In genomic region chr6:107489636-107490567, GRCh38 we compare ENCODE assay signal across 9 cellular contexts. TPM values are rescaled to one million over a fixed set of nuclear protein-coding genes. Genes with fewer than 3 reads are reported as not detected.
DNase-seq lines count a peak whose midpoint lies in the region; ATAC-seq, FAIRE-seq and TF ChIP-seq lines count a peak whose summit lies in the region.
"Had no signal": no experiment of that assay in that cellular context is flagged by ENCODE, and none has a peak within 500 bp of the region (broad histone marks: within the 10 kb centered on the region; RNA-seq: fewer than 3 reads in every experiment).

TSS of gene SOBP (plus strand) at chr6:107490117. CDS start at chr6:107490617, 500 bp downstream.

- H3K4me1 Mint-ChIP-seq in activated naive CD8-positive, alpha-beta T cell treated with anti-CD3 and anti-CD28 coated beads, Interleukin-2, amount 50 U/mL, for 24 hours = peaks cover 20% of the 10 kb centered on the region

- peak; percentile 57 for ATAC-seq in activated naive CD8-positive, alpha-beta T cell treated with anti-CD3 and anti-CD28 coated beads, Interleukin-2, amount 50 U/mL, for 24 hours
- ATAC-seq in pancreas (peak; percentile 38 to 62 (median 46)), HG02973 (IDR thresholded peaks at IDR 0.05; ENCODE audit: unreplicated experiment) (no peak)

- peaks cover 57% of the 10 kb centered on the region for H3K27me3 Mint-ChIP-seq in activated naive CD8-positive, alpha-beta T cell treated with anti-CD3 and anti-CD28 coated beads, Interleukin-2, amount 50 U/mL, for 24 hours

- no peaks in the 10 kb centered on the region for H3K36me3 ChIP-seq in left ventricle myocardium inferior
- H3K36me3 ChIP-seq in pancreas = no peaks in the 10 kb centered on the region

- no peak for FAIRE-seq in pancreas (lab: Jason Lieb, UNC)

- TF ChIP-seq CTCF in HL-60 (IDR thresholded peaks at IDR 0.05; ENCODE audit: insufficient read depth, low read length) = no peak
- TF ChIP-seq CTCF in left ventricle myocardium inferior (IDR thresholded peaks at IDR 0.05; ENCODE audit: borderline replicate concordance) = peak; percentile 49
- TF ChIP-seq CTCF in pancreas (IDR thresholded peaks at IDR 0.05) = no peak

- H3K4me3 ChIP-seq in HL-60 (replicated peaks; ENCODE audit: insufficient read depth, low read length) (peak within 1 kb of the TSS; percentile 90), left ventricle myocardium inferior (peak within 1 kb of the TSS; percentile 93), pancreas (peak within 1 kb of the TSS; percentile 22 to 72 (median 50))

- no peaks in the 10 kb centered on the region for H3K36me3 Mint-ChIP-seq in activated naive CD8-positive, alpha-beta T cell treated with anti-CD3 and anti-CD28 coated beads, Interleukin-2, amount 50 U/mL, for 24 hours (ENCODE audit: low read depth)

- intact Hi-C loops in left ventricle myocardium inferior (cut with micrococcal nuclease) (no loop called here), pancreas (cut with DNase I) (no loop called here)

- H3K4me1 ChIP-seq in left ventricle myocardium inferior (peaks cover 65% of the 10 kb centered on the region), pancreas (peaks cover 0 to 5% (median 0%) of the 10 kb centered on the region in 3 donors)

- DNase-seq in DMS153 (lab: John Stamatoyannopoulos, UW) (peak; percentile 30), DMS153 treated with DMSO at 0.1 percent for 48 hours (lab: John Stamatoyannopoulos, UW; ENCODE audit: unreplicated experiment) (no peak), HL-60 (ENCODE audit: low read depth in 1 of 2, low spot score in 1 of 2) (no peak), left ventricle myocardium inferior (peak; percentile 80), pancreas (peak; percentile 18 to 74 (median 37))
- peak; percentile 43 for DNase-seq in activated naive CD8-positive, alpha-beta T cell treated with anti-CD3 and anti-CD28 coated beads, Interleukin-2, amount 50 U/mL, for 24 hours

- H3K27me3 ChIP-seq in HL-60 (ENCODE audit: insufficient read depth, poor library complexity, severe bottlenecking) = peaks cover 70% of the 10 kb centered on the region
- no peaks in the 10 kb centered on the region for H3K27me3 ChIP-seq in left ventricle myocardium inferior (ENCODE audit: low read depth)
- H3K27me3 ChIP-seq in pancreas = no peaks in the 10 kb centered on the region

- H3K9me3 Mint-ChIP-seq in activated naive CD8-positive, alpha-beta T cell treated with anti-CD3 and anti-CD28 coated beads, Interleukin-2, amount 50 U/mL, for 24 hours = no peaks in the 10 kb centered on the region

- TF ChIP-seq POLR2A in Raji (IDR thresholded peaks at IDR 0.05; ENCODE audit: insufficient read depth, low read depth, low read length) = peak; percentile 57

- 0 to 1% methylated on average over 72 to 130 of the region's 131 CpGs for WGBS in pancreas, 2 donors

- peak within 1 kb of the TSS; percentile 84 for H3K27ac Mint-ChIP-seq in activated naive CD8-positive, alpha-beta T cell treated with anti-CD3 and anti-CD28 coated beads, Interleukin-2, amount 50 U/mL, for 24 hours

- H3K9me3 ChIP-seq in left ventricle myocardium inferior (replicated peaks) = no peaks in the 10 kb centered on the region
- H3K9me3 ChIP-seq in pancreas = no peaks in the 10 kb centered on the region

- H3K27ac ChIP-seq in HL-60 (replicated peaks) = no peak within 1 kb of the TSS
- H3K27ac ChIP-seq in left ventricle myocardium inferior (replicated peaks) = peak within 1 kb of the TSS; percentile 88
- H3K27ac ChIP-seq in pancreas = peak within 1 kb of the TSS in 3 of 4 donors; percentile 30 to 34 (median 32)
- H3K27ac ChIP-seq: 22Rv1 had no signal

- H3K4me3 Mint-ChIP-seq in activated naive CD8-positive, alpha-beta T cell treated with anti-CD3 and anti-CD28 coated beads, Interleukin-2, amount 50 U/mL, for 24 hours = peak within 1 kb of the TSS; percentile 96

RNA-seq across cellular contexts. Expression of gene SOBP, which starts in this region (rescaled TPM):
- total RNA-seq in left ventricle myocardium inferior (22.9 TPM), pancreas (1 to 10 TPM; 1.1 to 3.4 (median 2.0) TPM)
- polyA plus RNA-seq in pancreas = 1 to 10 TPM; 1.7 to 3.5 TPM

Comparison
In these comparisons a context has a peak if more than half of its experiments do, and no peak if none do; other contexts are left out.
1. DNase-seq: peak in DMS153 (single experiment), activated naive CD8-positive, alpha-beta T cell treated with anti-CD3 and anti-CD28 coated beads, Interleukin-2, amount 50 U/mL, for 24 hours (single experiment), left ventricle myocardium inferior (single experiment) and pancreas (6 of 6); none in DMS153 treated with DMSO at 0.1 percent for 48 hours (single experiment) and HL-60 (0 of 2).
2. Peak in every context shown above with its lines, with median percentiles within 50 percentile points of each other: H3K4me3 ChIP-seq.